Comparison of ENCODE assay signal across 10 cellular contexts in genomic region chr5:14463629-14464028, GRCh38.
DNase-seq lines count a peak whose midpoint lies in the region; TF ChIP-seq lines count a peak whose summit lies in the region.
"Had no signal": no experiment of that assay in that cellular context is flagged by ENCODE, and none has a peak within 500 bp of the region (broad histone marks: within the 10 kb centered on the region; RNA-seq: fewer than 3 reads in every experiment).

No MANE protein-coding gene starts in this region.

- CTCF ChIA-PET in activated naive CD4-positive, alpha-beta T cell treated with anti-CD3 and anti-CD28 coated beads for 36 hours (lab: Charles Lee): no interaction called here
- CTCF ChIA-PET in activated naive CD4-positive, alpha-beta T cell treated with anti-CD3 and anti-CD28 coated beads, Interleukin-2, amount 10 ng/mL, durations not matched to agents 7 days and 5 days (lab: Charles Lee): no interaction called here
- CTCF ChIA-PET in A673 (lab: Charles Lee): no interaction called here

- H3K27ac Mint-ChIP-seq in activated naive CD4-positive, alpha-beta T cell treated with anti-CD3 and anti-CD28 coated beads for 36 hours: no peak overlapping the region
- no peak overlapping the region for H3K27ac Mint-ChIP-seq in activated naive CD4-positive, alpha-beta T cell treated with anti-CD3 and anti-CD28 coated beads, Interleukin-2, amount 10 ng/mL, durations not matched to agents 7 days and 5 days

- H3K4me1 ChIP-seq in mucosa of rectum (ENCODE audit: control insufficient read depth in 2 of 2, insufficient read depth in 2 of 2, low read length in 2 of 2) (peaks cover 4 to 27% of the 10 kb centered on the region in 2 donors), A673 (ENCODE audit: insufficient read depth, low read length, poor library complexity, severe bottlenecking) (peaks cover 5% of the 10 kb centered on the region)
- H3K4me1 ChIP-seq: SJCRH30 had no signal

- H3K27me3 Mint-ChIP-seq in activated naive CD4-positive, alpha-beta T cell treated with anti-CD3 and anti-CD28 coated beads for 36 hours (ENCODE audit: low read depth): no peaks in the 10 kb centered on the region
- H3K27me3 Mint-ChIP-seq in activated naive CD4-positive, alpha-beta T cell treated with anti-CD3 and anti-CD28 coated beads, Interleukin-2, amount 10 ng/mL, durations not matched to agents 7 days and 5 days: no peaks in the 10 kb centered on the region

- BruUV-seq in A673 (replicated peaks; lab: Mats Ljungman, UMichigan): no TSS peak

- H3K27me3 ChIP-seq in brain microvascular endothelial cell (replicated peaks) (no peaks in the 10 kb centered on the region), mucosa of rectum (ENCODE audit: control insufficient read depth in 2 of 2, insufficient read depth in 2 of 2, low read length in 2 of 2) (no peaks in the 10 kb centered on the region), A673 (replicated peaks; ENCODE audit: insufficient read depth, low read depth, low read length, poor library complexity) (no peaks in the 10 kb centered on the region)
- H3K27me3 ChIP-seq: SJCRH30 had no signal

- H3K9me3 ChIP-seq in mucosa of rectum (ENCODE audit: control insufficient read depth in 2 of 2, low read length in 2 of 2) (no peaks in the 10 kb centered on the region), A673 (ENCODE audit: low read depth, low read length, poor library complexity, severe bottlenecking) (no peaks in the 10 kb centered on the region)
- H3K9me3 ChIP-seq: SJCRH30 had no signal

- no peak overlapping the region for H3K4me3 Mint-ChIP-seq in activated naive CD4-positive, alpha-beta T cell treated with anti-CD3 and anti-CD28 coated beads for 36 hours
- H3K4me3 Mint-ChIP-seq in activated naive CD4-positive, alpha-beta T cell treated with anti-CD3 and anti-CD28 coated beads, Interleukin-2, amount 10 ng/mL, durations not matched to agents 7 days and 5 days: no peak overlapping the region

- intact Hi-C loops in activated naive CD4-positive, alpha-beta T cell treated with anti-CD3 and anti-CD28 coated beads for 36 hours (cut with micrococcal nuclease): no loop called here
- intact Hi-C loops in A673 (cut with micrococcal nuclease; ENCODE audit: unreplicated experiment): no loop called here

- H3K4me1 Mint-ChIP-seq in activated naive CD4-positive, alpha-beta T cell treated with anti-CD3 and anti-CD28 coated beads for 36 hours (ENCODE audit: low read depth): no peaks in the 10 kb centered on the region
- H3K4me1 Mint-ChIP-seq in activated naive CD4-positive, alpha-beta T cell treated with anti-CD3 and anti-CD28 coated beads, Interleukin-2, amount 10 ng/mL, durations not matched to agents 7 days and 5 days: no peaks in the 10 kb centered on the region

- in situ Hi-C loops in brain microvascular endothelial cell (cut with HindIII; ENCODE audit: low pct_ligation_motif_present, low sequenced_read_pairs): no loop called here

- H3K36me3 Mint-ChIP-seq in activated naive CD4-positive, alpha-beta T cell treated with anti-CD3 and anti-CD28 coated beads for 36 hours (ENCODE audit: low read depth): no peaks in the 10 kb centered on the region
- H3K36me3 Mint-ChIP-seq in activated naive CD4-positive, alpha-beta T cell treated with anti-CD3 and anti-CD28 coated beads, Interleukin-2, amount 10 ng/mL, durations not matched to agents 7 days and 5 days: no peaks in the 10 kb centered on the region

- H3K27ac ChIP-seq in brain microvascular endothelial cell: peak overlapping the region; percentile 5
- H3K27ac ChIP-seq in mucosa of rectum (ENCODE audit: low read depth in 2 of 2, low read length in 2 of 2): peak overlapping the region; percentile 69 to 73
- H3K27ac ChIP-seq in A673 (ENCODE audit: low read depth, low read length, poor library complexity, severe bottlenecking): no peak overlapping the region
- H3K27ac ChIP-seq in caudate nucleus (ENCODE audit: low read depth, low read length): no peak overlapping the region
- H3K27ac ChIP-seq: SJCRH30 had no signal

- POLR2A ChIA-PET in A673 (lab: Charles Lee; ENCODE audit: low non-redundant PET): no interaction called here

- H3K36me3 ChIP-seq in brain microvascular endothelial cell (replicated peaks): peaks cover 98% of the 10 kb centered on the region
- peaks cover 43 to 52% of the 10 kb centered on the region in 2 donors for H3K36me3 ChIP-seq in mucosa of rectum (ENCODE audit: control insufficient read depth in 2 of 2, insufficient read depth in 2 of 2, low read length in 2 of 2)
- peaks cover 41% of the 10 kb centered on the region for H3K36me3 ChIP-seq in A673 (ENCODE audit: insufficient read depth, low read length, poor library complexity, severe bottlenecking)

- no peak overlapping the region for H3K4me3 ChIP-seq in brain microvascular endothelial cell (ENCODE audit: low read depth, low read length)
- no peak overlapping the region for H3K4me3 ChIP-seq in mucosa of rectum (ENCODE audit: low read length in 2 of 2)
- H3K4me3 ChIP-seq in A673 (ENCODE audit: low read depth, low read length, poor library complexity, severe bottlenecking): no peak overlapping the region
- H3K4me3 ChIP-seq: SJCRH30 had no signal

- TF ChIP-seq CTCF in brain microvascular endothelial cell (IDR thresholded peaks at IDR 0.05; ENCODE audit: low read depth, low read length, missing control alignments) (no peak), A673 (conservative IDR thresholded peaks at IDR 0.05; ENCODE audit: low read depth, low read length) (no peak)

- DNase-seq in ELR (ENCODE audit: low read depth): peak; percentile 63
- DNase-seq in NCI-H2196 (lab: John Stamatoyannopoulos, UW; ENCODE audit: unreplicated experiment): peak; percentile 55
- DNase-seq in brain microvascular endothelial cell: no peak
- no peak for DNase-seq in activated naive CD4-positive, alpha-beta T cell treated with anti-CD3 and anti-CD28 coated beads for 36 hours
- DNase-seq in activated naive CD4-positive, alpha-beta T cell treated with anti-CD3 and anti-CD28 coated beads, Interleukin-2, amount 10 ng/mL, durations not matched to agents 7 days and 5 days: no peak
- DNase-seq in A673 (ENCODE audit: low spot score): no peak
- no peak for DNase-seq in caudate nucleus (lab: John Stamatoyannopoulos, UW)
- DNase-seq: SJCRH30; stimulated activated CD4-positive, alpha-beta T cell treated with anti-CD3 and anti-CD28 coated beads, Interleukin-2, amount 100 ng/mL, for 24 hours had no signal

- no peaks in the 10 kb centered on the region for H3K9me3 Mint-ChIP-seq in activated naive CD4-positive, alpha-beta T cell treated with anti-CD3 and anti-CD28 coated beads for 36 hours
- no peaks in the 10 kb centered on the region for H3K9me3 Mint-ChIP-seq in activated naive CD4-positive, alpha-beta T cell treated with anti-CD3 and anti-CD28 coated beads, Interleukin-2, amount 10 ng/mL, durations not matched to agents 7 days and 5 days

- H3K9ac ChIP-seq in mucosa of rectum (ENCODE audit: low read depth in 1 of 2, low read length in 2 of 2): peak overlapping the region in 1 of 2 donors; percentile 6

Comparison
In these comparisons a context has a peak if more than half of its experiments do, and no peak if none do; other contexts are left out.
1. DNase-seq: peak in ELR (single experiment) and NCI-H2196 (single experiment); none in brain microvascular endothelial cell (single experiment), activated naive CD4-positive, alpha-beta T cell treated with anti-CD3 and anti-CD28 coated beads for 36 hours (single experiment), activated naive CD4-positive, alpha-beta T cell treated with anti-CD3 and anti-CD28 coated beads, Interleukin-2, amount 10 ng/mL, durations not matched to agents 7 days and 5 days (single experiment), A673 (single experiment) and caudate nucleus (0 of 61).
2. H3K27ac ChIP-seq: peak in brain microvascular endothelial cell (single experiment) and mucosa of rectum (2 of 2); none in A673 (single experiment) and caudate nucleus (single experiment).